ENCODE assay signal across 13 cellular contexts in the genomic region with DNA sequence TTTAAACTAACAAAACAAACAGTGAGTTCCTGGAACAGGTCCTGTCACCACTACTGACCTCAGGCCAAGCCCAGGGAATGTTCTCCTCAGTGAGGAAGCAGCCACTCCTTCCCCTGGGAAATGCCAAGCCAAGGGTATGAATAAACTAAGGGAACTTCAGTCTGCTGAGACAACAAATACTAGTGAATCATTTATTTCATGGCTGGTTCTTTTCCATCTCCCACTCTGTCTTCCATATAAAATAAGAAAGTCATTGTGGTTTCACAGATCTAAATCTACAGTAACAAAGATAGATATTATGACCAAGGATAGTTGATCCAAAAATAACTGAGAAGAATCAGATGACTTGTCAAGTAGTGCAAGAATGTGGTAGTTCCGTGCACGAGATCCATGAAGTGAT.
DNase-seq lines count a peak whose midpoint lies in the region; ATAC-seq, FAIRE-seq and TF ChIP-seq lines count a peak whose summit lies in the region.
"Had no signal": no experiment of that assay in that cellular context is flagged by ENCODE, and none has a peak within 500 bp of the region (broad histone marks: within the 10 kb centered on the region; RNA-seq: fewer than 3 reads in every experiment).

No MANE protein-coding gene starts in this region.

- TF ChIP-seq CTCF in astrocyte of the spinal cord (IDR thresholded peaks at IDR 0.05; ENCODE audit: low read depth, low read length): no peak

- no peaks in the 10 kb centered on the region for H3K4me1 Mint-ChIP-seq in activated T-helper 1 cell treated with anti-CD3 and anti-CD28 coated beads, Interleukin-12 subunit alpha, Interleukin-12 subunit beta, Interleukin-2, Interleukin-4 antibody, amounts not matched to agents 30 ng/mL and 10 ng/mL and 1 ng/mL, durations not matched to agents 14 hours and 24 hours and 36 hours (ENCODE audit: low read depth)
- H3K4me1 Mint-ChIP-seq in stimulated activated naive B cell treated with anti-CD40 and anti-IgM and Interleukin-4, amounts not matched to agents 10 μg/mL and 1 μg/mL and 100 μg/mL, for 72 hours: no peaks in the 10 kb centered on the region

- intact Hi-C loops in activated T-helper 1 cell treated with anti-CD3 and anti-CD28 coated beads, Interleukin-12 subunit alpha, Interleukin-12 subunit beta, Interleukin-2, Interleukin-4 antibody, amounts not matched to agents 30 ng/mL and 10 ng/mL and 1 ng/mL, durations not matched to agents 14 hours and 24 hours and 36 hours (cut with micrococcal nuclease): no loop called here

- no peaks in the 10 kb centered on the region for H3K36me3 Mint-ChIP-seq in activated T-helper 1 cell treated with anti-CD3 and anti-CD28 coated beads, Interleukin-12 subunit alpha, Interleukin-12 subunit beta, Interleukin-2, Interleukin-4 antibody, amounts not matched to agents 30 ng/mL and 10 ng/mL and 1 ng/mL, durations not matched to agents 14 hours and 24 hours and 36 hours (ENCODE audit: low read depth)
- H3K36me3 Mint-ChIP-seq in stimulated activated naive B cell treated with anti-CD40 and anti-IgM and Interleukin-4, amounts not matched to agents 10 μg/mL and 1 μg/mL and 100 μg/mL, for 72 hours: no peaks in the 10 kb centered on the region

- ATAC-seq in HG02610 (IDR thresholded peaks at IDR 0.05; ENCODE audit: unreplicated experiment): no peak
- ATAC-seq in stimulated activated naive B cell treated with anti-CD40 and anti-IgM and Interleukin-4, amounts not matched to agents 10 μg/mL and 1 μg/mL and 100 μg/mL, for 72 hours (replicated peaks): no peak
- ATAC-seq: Panc1 had no signal

- H3K9me3 Mint-ChIP-seq in activated T-helper 1 cell treated with anti-CD3 and anti-CD28 coated beads, Interleukin-12 subunit alpha, Interleukin-12 subunit beta, Interleukin-2, Interleukin-4 antibody, amounts not matched to agents 30 ng/mL and 10 ng/mL and 1 ng/mL, durations not matched to agents 14 hours and 24 hours and 36 hours: no peaks in the 10 kb centered on the region
- no peaks in the 10 kb centered on the region for H3K9me3 Mint-ChIP-seq in stimulated activated naive B cell treated with anti-CD40 and anti-IgM and Interleukin-4, amounts not matched to agents 10 μg/mL and 1 μg/mL and 100 μg/mL, for 72 hours

- peak; percentile 76 for DNase-seq in HS-27A (ENCODE audit: low read depth)
- peak; percentile 90 for DNase-seq in astrocyte of the spinal cord (ENCODE audit: low read depth, low spot score)
- peak; percentile 91 for DNase-seq in iris pigment epithelial cell (ENCODE audit: low read depth)
- peak; percentile 62 for DNase-seq in urothelium cell line (ENCODE audit: low spot score)
- DNase-seq in activated T-helper 1 cell treated with anti-CD3 and anti-CD28 coated beads, Interleukin-12 subunit alpha, Interleukin-12 subunit beta, Interleukin-2, Interleukin-4 antibody, amounts not matched to agents 30 ng/mL and 10 ng/mL and 1 ng/mL, durations not matched to agents 14 hours and 24 hours and 36 hours (ENCODE audit: low spot score): no peak
- no peak for DNase-seq in stimulated activated naive B cell treated with anti-CD40 and anti-IgM and Interleukin-4, amounts not matched to agents 10 μg/mL and 1 μg/mL and 100 μg/mL, for 72 hours
- DNase-seq in NCI-H1436 treated with DMSO at 0.1 percent for 48 hours (lab: John Stamatoyannopoulos, UW): no peak
- DNase-seq: activated T-cell treated with anti-CD3 and anti-CD28 coated beads, Interleukin-2, amount 50 U/mL, for 48 hours; central memory CD4-positive, alpha-beta T cell; small intestine; WERI-Rb-1 had no signal

- H3K27ac Mint-ChIP-seq in activated T-helper 1 cell treated with anti-CD3 and anti-CD28 coated beads, Interleukin-12 subunit alpha, Interleukin-12 subunit beta, Interleukin-2, Interleukin-4 antibody, amounts not matched to agents 30 ng/mL and 10 ng/mL and 1 ng/mL, durations not matched to agents 14 hours and 24 hours and 36 hours: no peak overlapping the region
- H3K27ac Mint-ChIP-seq in stimulated activated naive B cell treated with anti-CD40 and anti-IgM and Interleukin-4, amounts not matched to agents 10 μg/mL and 1 μg/mL and 100 μg/mL, for 72 hours: no peak overlapping the region

- no peaks in the 10 kb centered on the region for H3K27me3 Mint-ChIP-seq in activated T-helper 1 cell treated with anti-CD3 and anti-CD28 coated beads, Interleukin-12 subunit alpha, Interleukin-12 subunit beta, Interleukin-2, Interleukin-4 antibody, amounts not matched to agents 30 ng/mL and 10 ng/mL and 1 ng/mL, durations not matched to agents 14 hours and 24 hours and 36 hours (ENCODE audit: insufficient read depth)
- H3K27me3 Mint-ChIP-seq in stimulated activated naive B cell treated with anti-CD40 and anti-IgM and Interleukin-4, amounts not matched to agents 10 μg/mL and 1 μg/mL and 100 μg/mL, for 72 hours: no peaks in the 10 kb centered on the region

- H3K4me3 Mint-ChIP-seq in activated T-helper 1 cell treated with anti-CD3 and anti-CD28 coated beads, Interleukin-12 subunit alpha, Interleukin-12 subunit beta, Interleukin-2, Interleukin-4 antibody, amounts not matched to agents 30 ng/mL and 10 ng/mL and 1 ng/mL, durations not matched to agents 14 hours and 24 hours and 36 hours: no peak overlapping the region
- H3K4me3 Mint-ChIP-seq in stimulated activated naive B cell treated with anti-CD40 and anti-IgM and Interleukin-4, amounts not matched to agents 10 μg/mL and 1 μg/mL and 100 μg/mL, for 72 hours: no peak overlapping the region

- peak; percentile 58 for FAIRE-seq in urothelium cell line (lab: Jason Lieb, UNC)
- FAIRE-seq: small intestine had no signal

- no peak overlapping the region for H3K4me3 ChIP-seq in astrocyte of the spinal cord (ENCODE audit: low read depth, low read length)

- in situ Hi-C loops in astrocyte of the spinal cord (cut with HindIII; ENCODE audit: low sequenced_read_pairs): no loop called here

Comparison
In these comparisons a context has a peak if more than half of its experiments do, and no peak if none do; other contexts are left out.
1. DNase-seq: peak in HS-27A (single experiment), astrocyte of the spinal cord (single experiment), iris pigment epithelial cell (single experiment) and urothelium cell line (single experiment); none in activated T-helper 1 cell treated with anti-CD3 and anti-CD28 coated beads, Interleukin-12 subunit alpha, Interleukin-12 subunit beta, Interleukin-2, Interleukin-4 antibody, amounts not matched to agents 30 ng/mL and 10 ng/mL and 1 ng/mL, durations not matched to agents 14 hours and 24 hours and 36 hours (single experiment), stimulated activated naive B cell treated with anti-CD40 and anti-IgM and Interleukin-4, amounts not matched to agents 10 μg/mL and 1 μg/mL and 100 μg/mL, for 72 hours (single experiment) and NCI-H1436 treated with DMSO at 0.1 percent for 48 hours (single experiment).